ENCODE assay signal across 8 cellular contexts in genomic region chr18:28712172-28712571, GRCh38.
"Had no signal": no experiment of that assay in that cellular context is flagged by ENCODE, and none has a peak within 500 bp of the region (broad histone marks: within the 10 kb centered on the region; RNA-seq: fewer than 3 reads in every experiment).

No MANE protein-coding gene starts in this region.

- H3K4me3 ChIP-seq: K562 had no signal

- ATAC-seq: HepG2, K562 had no signal

- H3K4me2 ChIP-seq: KMS-11 had no signal

- FAIRE-seq: HepG2, HTR-8/SVneo, K562 had no signal

- H3K27ac ChIP-seq: HL-60, KMS-11 had no signal

- DNase-seq: IMR-90, KBM-7, KG1 had no signal

- H3K9ac ChIP-seq: KMS-11 had no signal
